In the genomic region with DNA sequence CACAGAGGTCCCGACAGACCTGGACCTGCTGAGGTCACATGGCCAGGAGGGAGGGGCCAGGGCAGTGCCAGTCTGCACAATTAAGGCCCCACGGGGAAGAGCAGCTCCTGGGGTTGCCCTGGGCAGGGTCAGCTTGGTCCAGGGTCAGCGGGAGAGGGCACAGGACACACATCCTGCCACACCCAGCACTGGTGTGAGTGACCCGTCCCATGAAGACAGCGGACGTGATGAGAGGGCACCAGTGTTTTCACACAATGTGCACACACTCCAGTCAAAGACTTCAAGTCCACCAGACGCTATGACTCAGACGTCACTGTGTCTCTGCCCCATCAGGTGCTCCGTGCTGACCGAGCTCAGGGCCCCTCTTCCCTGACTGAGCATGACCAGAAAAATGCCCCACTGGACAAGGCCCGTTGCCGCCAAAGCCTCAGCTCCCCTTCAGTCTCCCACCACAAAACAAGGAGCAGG, we compare ENCODE assay signal across 1 cellular context.
TF ChIP-seq lines count a peak whose summit lies in the region.

No MANE protein-coding gene starts in this region.

TF ChIP-seq in H1, 55 proteins besides CTCF, POLR2A, EP300 and RAD21:
- TF ChIP-seq POLR2AphosphoS5 (IDR thresholded peaks at IDR 0.05; ENCODE audit: low read depth, low read length) (0 out of 2 replicates have a peak, but pooled peaks have one; percentile 17), TBP (IDR thresholded peaks at IDR 0.05; ENCODE audit: low read depth, low read length) (no peak), NRF1 (IDR thresholded peaks at IDR 0.05; ENCODE audit: low read depth, low read length) (no peak), BCL11A (IDR thresholded peaks at IDR 0.05; ENCODE audit: low read depth in 2 of 2, low read length in 2 of 2) (no peak)
- TF ChIP-seq, protein P1, sequence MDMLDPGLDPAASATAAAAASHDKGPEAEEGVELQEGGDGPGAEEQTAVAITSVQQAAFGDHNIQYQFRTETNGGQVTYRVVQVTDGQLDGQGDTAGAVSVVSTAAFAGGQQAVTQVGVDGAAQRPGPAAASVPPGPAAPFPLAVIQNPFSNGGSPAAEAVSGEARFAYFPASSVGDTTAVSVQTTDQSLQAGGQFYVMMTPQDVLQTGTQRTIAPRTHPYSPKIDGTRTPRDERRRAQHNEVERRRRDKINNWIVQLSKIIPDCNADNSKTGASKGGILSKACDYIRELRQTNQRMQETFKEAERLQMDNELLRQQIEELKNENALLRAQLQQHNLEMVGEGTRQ (IDR thresholded peaks at IDR 0.05; ENCODE audit: low read length) = 0 out of 2 replicates have a peak, but pooled peaks have one; percentile 3
